8 cellular contexts compared by ENCODE assay signal in genomic region chr2:87521057-87521456, GRCh38.
A peak's percentile ranks its signal among the peaks of the same experiment; 100 is the strongest.
DNase-seq lines count a peak whose midpoint lies in the region; ATAC-seq and TF ChIP-seq lines count a peak whose summit lies in the region.
"Not testable (repeated sequence)": the region's sequence is repeated elsewhere in the genome, so short reads cannot be mapped to it uniquely, and the experiment has no call there.

No MANE protein-coding gene starts in this region.

- not testable (repeated sequence) for H3K36me3 ChIP-seq in left lung

- intact Hi-C loops in left lung (cut with DNase I) = not testable (repeated sequence)

- not testable (repeated sequence) for TF ChIP-seq CTCF in left lung (IDR thresholded peaks at IDR 0.05)

- H3K27ac Mint-ChIP-seq in stimulated activated memory B cell treated with anti-CD40 and anti-IgM and Interleukin-4, amounts not matched to agents 10 μg/mL and 1 μg/mL and 100 μg/mL, for 72 hours = peak overlapping the region; percentile 83

- H3K9me3 Mint-ChIP-seq in stimulated activated memory B cell treated with anti-CD40 and anti-IgM and Interleukin-4, amounts not matched to agents 10 μg/mL and 1 μg/mL and 100 μg/mL, for 72 hours = not testable (repeated sequence)

- peak overlapping the region; percentile 23 for H3K4me3 Mint-ChIP-seq in stimulated activated memory B cell treated with anti-CD40 and anti-IgM and Interleukin-4, amounts not matched to agents 10 μg/mL and 1 μg/mL and 100 μg/mL, for 72 hours

- not testable (repeated sequence) for H3K27me3 ChIP-seq in left lung

- not testable (repeated sequence) for H3K36me3 Mint-ChIP-seq in stimulated activated memory B cell treated with anti-CD40 and anti-IgM and Interleukin-4, amounts not matched to agents 10 μg/mL and 1 μg/mL and 100 μg/mL, for 72 hours

- H3K27me3 Mint-ChIP-seq in stimulated activated memory B cell treated with anti-CD40 and anti-IgM and Interleukin-4, amounts not matched to agents 10 μg/mL and 1 μg/mL and 100 μg/mL, for 72 hours = not testable (repeated sequence)

- not testable (repeated sequence) for H3K4me3 ChIP-seq in left lung

- not testable (repeated sequence) for H3K27ac ChIP-seq in left lung

- H3K4me1 ChIP-seq in left lung = not testable (repeated sequence)

- DNase-seq in T-helper 22 cell (ENCODE audit: low read depth) = peak; percentile 11
- DNase-seq in activated T-helper 9 cell treated with anti-CD3 and anti-CD28 coated beads, Interleukin-2, amount 50 U/mL, for 16 hours (ENCODE audit: low read depth) = peak; percentile 28
- peak; percentile 25 to 27 for DNase-seq in left lung

- ATAC-seq in GM18508 (IDR thresholded peaks at IDR 0.05; ENCODE audit: insufficient read depth, unreplicated experiment) (peak; percentile 40), GM19468 (IDR thresholded peaks at IDR 0.05; ENCODE audit: extremely low read depth, unreplicated experiment) (peak; percentile 57), HG02852 (IDR thresholded peaks at IDR 0.05; ENCODE audit: unreplicated experiment) (peak; percentile 37), HG03439 (IDR thresholded peaks at IDR 0.05; ENCODE audit: unreplicated experiment) (peak; percentile 40)
- not testable (repeated sequence) for ATAC-seq in left lung
- peak; percentile 79 for ATAC-seq in stimulated activated memory B cell treated with anti-CD40 and anti-IgM and Interleukin-4, amounts not matched to agents 10 μg/mL and 1 μg/mL and 100 μg/mL, for 72 hours

- H3K9me3 ChIP-seq in left lung = not testable (repeated sequence)

- peaks cover 33% of the 10 kb centered on the region for H3K4me1 Mint-ChIP-seq in stimulated activated memory B cell treated with anti-CD40 and anti-IgM and Interleukin-4, amounts not matched to agents 10 μg/mL and 1 μg/mL and 100 μg/mL, for 72 hours
